27 cellular contexts compared by ENCODE assay signal in the genomic region with DNA sequence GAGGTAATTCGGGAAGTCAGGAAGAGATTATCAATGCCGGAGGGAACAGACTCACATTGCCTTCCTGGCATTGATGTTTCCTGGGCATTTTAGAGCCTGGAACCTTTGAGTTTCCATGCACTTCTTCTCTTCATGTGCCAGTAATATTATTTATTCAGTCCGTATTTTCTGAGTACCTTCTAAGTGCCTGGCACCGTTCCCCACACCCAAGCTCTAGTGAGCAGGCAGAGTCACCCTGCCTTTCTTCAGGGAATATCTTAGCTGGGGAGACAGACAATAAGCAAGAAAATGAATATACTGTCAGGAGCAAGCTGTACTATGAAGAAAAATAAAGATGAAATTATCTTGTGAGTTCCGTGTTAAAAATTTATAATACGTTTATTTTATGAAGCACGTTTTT.
"Had no signal": no experiment of that assay in that cellular context is flagged by ENCODE, and none has a peak within 500 bp of the region (broad histone marks: within the 10 kb centered on the region; RNA-seq: fewer than 3 reads in every experiment).

No MANE protein-coding gene starts in this region.

- H3K4me3 ChIP-seq: ascending aorta, breast epithelium, cardiac muscle cell, colonic mucosa, esophagus squamous epithelium, gastroesophageal sphincter, heart right ventricle had no signal

- H3K9me3 ChIP-seq: ascending aorta, colonic mucosa had no signal

- H3K4me1 ChIP-seq: ascending aorta, breast epithelium, colonic mucosa, esophagus squamous epithelium, gastroesophageal sphincter, heart right ventricle had no signal

- H3K27me3 ChIP-seq: ascending aorta, breast epithelium, cardiac muscle cell, colonic mucosa, esophagus squamous epithelium had no signal

- H3K36me3 ChIP-seq: ascending aorta, breast epithelium, colonic mucosa, esophagus squamous epithelium, gastroesophageal sphincter had no signal

- H3K27ac ChIP-seq: ascending aorta, breast epithelium, cardiac muscle cell, colonic mucosa, epithelial cell of prostate, esophagus squamous epithelium, gastroesophageal sphincter, heart right ventricle had no signal

- DNase-seq: activated CD4-positive, alpha-beta memory T cell treated with anti-CD3 and anti-CD28 coated beads for 36 hours; activated CD4-positive, alpha-beta T cell treated with anti-CD3 and anti-CD28 coated beads for 36 hours; activated CD4-positive, alpha-beta T cell treated with anti-CD3 and anti-CD28 coated beads, Interleukin-2, amount 10 ng/mL, durations not matched to agents 24 days and 14 days; activated CD4-positive, CD25-positive, alpha-beta regulatory T cell; activated CD4-positive, CD25-positive, alpha-beta regulatory T cell treated with anti-CD3 and anti-CD28 coated beads, Interleukin-2, amount 50 U/mL, for 72 hours; activated CD8-positive, alpha-beta memory T cell treated with anti-CD3 and anti-CD28 coated beads, Interleukin-2, amount 10 ng/mL, durations not matched to agents 7 days and 5 days; activated CD8-positive, alpha-beta memory T cell treated with anti-CD3 and anti-CD28 coated beads, Interleukin-2, amount 50 U/mL, for 4 hours; activated CD8-positive, alpha-beta T cell treated with anti-CD3 and anti-CD28 coated beads, Interleukin-2, amount 10 ng/mL, durations not matched to agents 7 days and 5 days; activated gamma-delta T cell; activated naive CD4-positive, alpha-beta T cell; activated naive CD4-positive, alpha-beta T cell treated with anti-CD3 and anti-CD28 coated beads, Interleukin-2, amount 10 ng/mL, durations not matched to agents 7 days and 5 days; activated naive CD8-positive, alpha-beta T cell treated with anti-CD3 and anti-CD28 coated beads, Interleukin-2, amount 10 ng/mL, durations not matched to agents 7 days and 5 days; activated T-cell treated with anti-CD3 and anti-CD28 coated beads, Interleukin-2, amount 50 U/mL, for 1 hour; activated T-cell treated with anti-CD3 and anti-CD28 coated beads, Interleukin-2, amount 50 U/mL, for 48 hours; central memory CD4-positive, alpha-beta T cell; cerebellar nuclear complex; colonic mucosa; effector CD8-positive, alpha-beta T cell; esophagus squamous epithelium; foreskin melanocyte; heart right ventricle; T-helper 2 cell had no signal
